Comparison of ENCODE assay signal across 15 cellular contexts in the genomic region with DNA sequence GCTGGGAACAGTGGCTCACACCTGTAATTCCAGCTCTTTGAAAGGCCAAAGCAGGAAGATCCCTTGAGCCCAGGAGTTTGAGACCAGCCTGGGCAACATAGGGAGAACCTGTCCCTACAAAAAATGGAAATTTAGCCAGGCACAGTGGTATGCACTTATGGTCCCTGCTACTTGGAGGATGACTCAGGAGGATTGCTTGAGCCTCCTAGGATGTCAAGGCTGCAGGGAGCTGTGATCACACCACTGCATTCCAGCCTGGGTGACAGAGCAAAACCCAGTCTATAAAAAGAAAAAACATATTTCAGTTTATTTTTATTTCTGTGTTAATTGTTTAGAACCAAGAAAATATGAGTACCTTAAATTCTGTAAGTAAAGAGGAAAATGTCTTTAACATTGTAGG.
DNase-seq lines count a peak whose midpoint lies in the region; ATAC-seq and TF ChIP-seq lines count a peak whose summit lies in the region.
"Had no signal": no experiment of that assay in that cellular context is flagged by ENCODE, and none has a peak within 500 bp of the region (broad histone marks: within the 10 kb centered on the region; RNA-seq: fewer than 3 reads in every experiment).

No MANE protein-coding gene starts in this region.

- no peak overlapping the region for H3K4me3 Mint-ChIP-seq in glutamatergic neuron (ENCODE audit: unreplicated experiment)
- H3K4me3 Mint-ChIP-seq in type B pancreatic cell, result no peak overlapping the region
- H3K4me3 Mint-ChIP-seq: brain had no signal

- in situ Hi-C loops in brain microvascular endothelial cell (cut with HindIII; ENCODE audit: low pct_ligation_motif_present, low sequenced_read_pairs), result no loop called here

- DNase-seq in Right ventricle myocardium superior, result no peak
- DNase-seq in Right ventricle myocardium inferior (ENCODE audit: missing footprints), result no peak
- peak; percentile 77 for DNase-seq in brain microvascular endothelial cell
- peak; percentile 7 for DNase-seq in kidney glomerular epithelial cell (lab: John Stamatoyannopoulos, UW)
- no peak for DNase-seq in glutamatergic neuron
- DNase-seq in stimulated activated naive CD8-positive, alpha-beta T cell treated with anti-CD3 and anti-CD28 coated beads, Interleukin-15, Interleukin-2, amounts not matched to agents 100 U/mL and 50 U/mL, for 24 hours, result no peak
- no peak for DNase-seq in Peyer's patch
- no peak for DNase-seq in type B pancreatic cell (ENCODE audit: extremely low spot score, unreplicated experiment)
- DNase-seq: 8988T; activated gamma-delta T cell treated with Interleukin-2 at 50 U/mL for 16 hours; effector CD8-positive, alpha-beta T cell; GDM1; NCI-H226; WERI-Rb-1 had no signal

- H3K4me3 ChIP-seq in brain microvascular endothelial cell (ENCODE audit: low read depth, low read length) (no peak overlapping the region), Peyer's patch (no peak overlapping the region)

- H3K36me3 ChIP-seq in brain microvascular endothelial cell (replicated peaks) (peaks cover 31% of the 10 kb centered on the region), Peyer's patch (peaks cover 0 to 20% (median 0%) of the 10 kb centered on the region in 3 donors)

- H3K4me1 Mint-ChIP-seq in glutamatergic neuron (ENCODE audit: low read depth, unreplicated experiment) (peaks cover 5% of the 10 kb centered on the region), type B pancreatic cell (ENCODE audit: unreplicated experiment) (peaks cover 22% of the 10 kb centered on the region)

- H3K4me1 ChIP-seq in Peyer's patch, result peaks cover 0 to 1% (median 0%) of the 10 kb centered on the region in 4 donors

- peak overlapping the region; percentile 78 for H3K27ac ChIP-seq in brain microvascular endothelial cell
- no peak overlapping the region for H3K27ac ChIP-seq in Peyer's patch
- H3K27ac ChIP-seq: WERI-Rb-1 had no signal

- H3K9me3 Mint-ChIP-seq in glutamatergic neuron (ENCODE audit: unreplicated experiment) (no peaks in the 10 kb centered on the region), type B pancreatic cell (no peaks in the 10 kb centered on the region)
- H3K9me3 Mint-ChIP-seq: brain had no signal

- H3K27ac Mint-ChIP-seq in glutamatergic neuron (ENCODE audit: unreplicated experiment) (no peak overlapping the region), type B pancreatic cell (no peak overlapping the region)
- H3K27ac Mint-ChIP-seq: brain had no signal

- intact Hi-C loops in Right ventricle myocardium superior (cut with DNase I), result no loop called here
- intact Hi-C loops in Right ventricle myocardium inferior (cut with DNase I), result no loop called here

- no peak for TF ChIP-seq CTCF in brain microvascular endothelial cell (IDR thresholded peaks at IDR 0.05; ENCODE audit: low read depth, low read length, missing control alignments)
- TF ChIP-seq CTCF in glutamatergic neuron (IDR thresholded peaks at IDR 0.05; ENCODE audit: partially characterized antibody, unreplicated experiment), result no peak
- TF ChIP-seq CTCF in Peyer's patch (IDR thresholded peaks at IDR 0.05), result no peak
- no peak for TF ChIP-seq CTCF in type B pancreatic cell (conservative IDR thresholded peaks at IDR 0.05)

- H3K9me3 ChIP-seq in Peyer's patch, result no peaks in the 10 kb centered on the region

- ATAC-seq in Right ventricle myocardium superior (ENCODE audit: poor library complexity) (peak; percentile 7), Right ventricle myocardium inferior (no peak)
- ATAC-seq in stimulated activated naive CD8-positive, alpha-beta T cell treated with anti-CD3 and anti-CD28 coated beads, Interleukin-15, Interleukin-2, amounts not matched to agents 100 U/mL and 50 U/mL, for 24 hours, result no peak

- no peak for TF ChIP-seq POLR2A in Peyer's patch (IDR thresholded peaks at IDR 0.05)

- H3K27me3 ChIP-seq in brain microvascular endothelial cell (replicated peaks), result no peaks in the 10 kb centered on the region
- H3K27me3 ChIP-seq in Peyer's patch, result no peaks in the 10 kb centered on the region

- H3K27me3 Mint-ChIP-seq in glutamatergic neuron (ENCODE audit: unreplicated experiment), result no peaks in the 10 kb centered on the region
- H3K27me3 Mint-ChIP-seq in type B pancreatic cell, result no peaks in the 10 kb centered on the region
- H3K27me3 Mint-ChIP-seq: brain had no signal

- H3K36me3 Mint-ChIP-seq in glutamatergic neuron (ENCODE audit: unreplicated experiment) (no peaks in the 10 kb centered on the region), type B pancreatic cell (peaks cover 64% of the 10 kb centered on the region)

Comparison
In these comparisons a context has a peak if more than half of its experiments do, and no peak if none do; other contexts are left out.
1. DNase-seq: peak in brain microvascular endothelial cell (single experiment) and kidney glomerular epithelial cell (single experiment); none in Right ventricle myocardium superior (single experiment), Right ventricle myocardium inferior (single experiment), glutamatergic neuron (single experiment), stimulated activated naive CD8-positive, alpha-beta T cell treated with anti-CD3 and anti-CD28 coated beads, Interleukin-15, Interleukin-2, amounts not matched to agents 100 U/mL and 50 U/mL, for 24 hours (single experiment), Peyer's patch (0 of 3) and type B pancreatic cell (single experiment).